ENCODE assay signal across 16 cellular contexts in genomic region chr3:159245871-159246270, GRCh38.
DNase-seq lines count a peak whose midpoint lies in the region; ATAC-seq, FAIRE-seq and TF ChIP-seq lines count a peak whose summit lies in the region.
"Had no signal": no experiment of that assay in that cellular context is flagged by ENCODE, and none has a peak within 500 bp of the region (broad histone marks: within the 10 kb centered on the region; RNA-seq: fewer than 3 reads in every experiment).

No MANE protein-coding gene starts in this region.

- H2AFZ ChIP-seq in astrocyte (ENCODE audit: low read depth, low read length): no peak overlapping the region
- H2AFZ ChIP-seq: GM23338 had no signal

- H3K27ac ChIP-seq in RWPE2 (ENCODE audit: poor library complexity, severe bottlenecking) (no peak overlapping the region), astrocyte (ENCODE audit: low read depth, low read length) (no peak overlapping the region), right atrium auricular region (no peak overlapping the region)
- no peak overlapping the region for H3K27ac ChIP-seq in CD4-positive, alpha-beta memory T cell (ENCODE audit: low read depth, low read length)
- H3K27ac ChIP-seq: A549, C4-2B had no signal

- CTCF ChIA-PET in CD4-positive, alpha-beta memory T cell (lab: Charles Lee; ENCODE audit: partially characterized antibody): no interaction called here

- no peaks in the 10 kb centered on the region for H3K27me3 Mint-ChIP-seq in astrocyte (ENCODE audit: low read depth, unreplicated experiment)
- H3K27me3 Mint-ChIP-seq in CD4-positive, alpha-beta memory T cell: peaks cover 0 to 4% of the 10 kb centered on the region in 2 donors

- POLR2A ChIA-PET in CD4-positive, alpha-beta memory T cell (lab: Charles Lee; ENCODE audit: partially characterized antibody): no interaction called here

- 0 out of 3 replicates have a peak, but pooled peaks have one; percentile 27 for ATAC-seq in RWPE2 (ENCODE audit: low read depth)
- ATAC-seq: A549; CD8-positive, alpha-beta T cell; GM23338 had no signal

- H3K27ac Mint-ChIP-seq in astrocyte (ENCODE audit: unreplicated experiment): no peak overlapping the region
- no peak overlapping the region for H3K27ac Mint-ChIP-seq in CD4-positive, alpha-beta memory T cell
- H3K27ac Mint-ChIP-seq: CD8-positive, alpha-beta T cell; GM23338 had no signal

- H3K36me3 Mint-ChIP-seq in astrocyte (ENCODE audit: low read depth, unreplicated experiment): no peaks in the 10 kb centered on the region
- H3K36me3 Mint-ChIP-seq in CD4-positive, alpha-beta memory T cell: no peaks in the 10 kb centered on the region
- H3K36me3 Mint-ChIP-seq: CD8-positive, alpha-beta T cell had no signal

- no peaks in the 10 kb centered on the region for H3K79me2 ChIP-seq in astrocyte (ENCODE audit: insufficient read depth, low read length)

- no peak for DNase-seq in RWPE2 (ENCODE audit: low spot score)
- peak; percentile 49 for DNase-seq in astrocyte (ENCODE audit: low read depth)
- DNase-seq in iris pigment epithelial cell (ENCODE audit: low read depth): peak; percentile 87
- no peak for DNase-seq in DMS79 treated with DMSO at 0.1 percent for 48 hours (lab: John Stamatoyannopoulos, UW)
- no peak for DNase-seq in right atrium auricular region (ENCODE audit: low spot score)
- no peak for DNase-seq in CD4-positive, alpha-beta memory T cell
- DNase-seq: BE2C; CD8-positive, alpha-beta T cell; COR-L47; DMS153; DND-41; H7 had no signal

- no peak for TF ChIP-seq CTCF in RWPE2 (IDR thresholded peaks at IDR 0.05; ENCODE audit: poor library complexity, severe bottlenecking)
- TF ChIP-seq CTCF in astrocyte (IDR thresholded peaks at IDR 0.05; ENCODE audit: insufficient read depth, low read depth, low read length): no peak
- TF ChIP-seq CTCF in right atrium auricular region (IDR thresholded peaks at IDR 0.05): no peak

- peaks cover 2% of the 10 kb centered on the region for H3K9me3 Mint-ChIP-seq in astrocyte (ENCODE audit: unreplicated experiment)
- peaks cover 0 to 4% (median 2%) of the 10 kb centered on the region in 8 donors for H3K9me3 Mint-ChIP-seq in CD4-positive, alpha-beta memory T cell
- H3K9me3 Mint-ChIP-seq: GM23338 had no signal

- H4K20me1 ChIP-seq in astrocyte (ENCODE audit: insufficient read depth, low read length): no peaks in the 10 kb centered on the region

- H3K27me3 ChIP-seq in RWPE2 (ENCODE audit: insufficient read depth, poor library complexity, severe bottlenecking): no peaks in the 10 kb centered on the region
- H3K27me3 ChIP-seq in astrocyte (ENCODE audit: insufficient read depth, low read length): no peaks in the 10 kb centered on the region
- H3K27me3 ChIP-seq in right atrium auricular region: no peaks in the 10 kb centered on the region
- no peaks in the 10 kb centered on the region for H3K27me3 ChIP-seq in CD4-positive, alpha-beta memory T cell (ENCODE audit: insufficient read depth, low read length)
- H3K27me3 ChIP-seq: BE2C had no signal

- no peaks in the 10 kb centered on the region for H3K36me3 ChIP-seq in RWPE2 (ENCODE audit: low read depth)
- no peaks in the 10 kb centered on the region for H3K36me3 ChIP-seq in astrocyte (ENCODE audit: insufficient read depth, low read length)
- no peaks in the 10 kb centered on the region for H3K36me3 ChIP-seq in right atrium auricular region
- no peaks in the 10 kb centered on the region for H3K36me3 ChIP-seq in CD4-positive, alpha-beta memory T cell (ENCODE audit: insufficient read depth, low read length)
- H3K36me3 ChIP-seq: BE2C had no signal

- H3K4me2 ChIP-seq in astrocyte (ENCODE audit: low read length): no peak overlapping the region
- H3K4me2 ChIP-seq: A549, GM23338 had no signal

- no peak overlapping the region for H3K9ac ChIP-seq in astrocyte (ENCODE audit: low read length)

- FAIRE-seq in astrocyte (lab: Jason Lieb, UNC): no peak
- FAIRE-seq: A549, D721Med had no signal

- H3K4me1 Mint-ChIP-seq in astrocyte (ENCODE audit: low read depth, unreplicated experiment): no peaks in the 10 kb centered on the region
- no peaks in the 10 kb centered on the region for H3K4me1 Mint-ChIP-seq in CD4-positive, alpha-beta memory T cell
- H3K4me1 Mint-ChIP-seq: GM23338 had no signal

- H3K4me1 ChIP-seq in RWPE2 (ENCODE audit: insufficient read depth, poor library complexity, severe bottlenecking) (no peaks in the 10 kb centered on the region), astrocyte (ENCODE audit: insufficient read depth, low read length) (no peaks in the 10 kb centered on the region), right atrium auricular region (no peaks in the 10 kb centered on the region)
- no peaks in the 10 kb centered on the region for H3K4me1 ChIP-seq in CD4-positive, alpha-beta memory T cell (ENCODE audit: insufficient read depth, low read length)
- H3K4me1 ChIP-seq: A549, BE2C had no signal

- intact Hi-C loops in CD4-positive, alpha-beta memory T cell (cut with micrococcal nuclease): no loop called here

- H3K9me3 ChIP-seq in RWPE2 (ENCODE audit: severe bottlenecking) (no peaks in the 10 kb centered on the region), astrocyte (ENCODE audit: insufficient read depth, low read depth, low read length) (no peaks in the 10 kb centered on the region), right atrium auricular region (no peaks in the 10 kb centered on the region)
- no peaks in the 10 kb centered on the region for H3K9me3 ChIP-seq in CD4-positive, alpha-beta memory T cell (ENCODE audit: control insufficient read depth in 1 of 2, low read length in 2 of 2)
- H3K9me3 ChIP-seq: BE2C had no signal

- H3K4me3 ChIP-seq in RWPE2 (ENCODE audit: severe bottlenecking) (no peak overlapping the region), astrocyte (ENCODE audit: insufficient read depth, low read depth, low read length) (no peak overlapping the region), right atrium auricular region (no peak overlapping the region)
- H3K4me3 ChIP-seq in CD4-positive, alpha-beta memory T cell (ENCODE audit: low read length in 2 of 2): no peak overlapping the region
- H3K4me3 ChIP-seq: A549, GM23338 had no signal

- no peak overlapping the region for H3K4me3 Mint-ChIP-seq in astrocyte (ENCODE audit: unreplicated experiment)
- H3K4me3 Mint-ChIP-seq in CD4-positive, alpha-beta memory T cell: no peak overlapping the region
- H3K4me3 Mint-ChIP-seq: CD8-positive, alpha-beta T cell; GM23338 had no signal

Comparison
In these comparisons a context has a peak if more than half of its experiments do, and no peak if none do; other contexts are left out.
1. DNase-seq: peak in astrocyte (single experiment) and iris pigment epithelial cell (single experiment); none in RWPE2 (single experiment), DMS79 treated with DMSO at 0.1 percent for 48 hours (single experiment), right atrium auricular region (single experiment) and CD4-positive, alpha-beta memory T cell (0 of 5).